21 cellular contexts compared by ENCODE assay signal in the genomic region with DNA sequence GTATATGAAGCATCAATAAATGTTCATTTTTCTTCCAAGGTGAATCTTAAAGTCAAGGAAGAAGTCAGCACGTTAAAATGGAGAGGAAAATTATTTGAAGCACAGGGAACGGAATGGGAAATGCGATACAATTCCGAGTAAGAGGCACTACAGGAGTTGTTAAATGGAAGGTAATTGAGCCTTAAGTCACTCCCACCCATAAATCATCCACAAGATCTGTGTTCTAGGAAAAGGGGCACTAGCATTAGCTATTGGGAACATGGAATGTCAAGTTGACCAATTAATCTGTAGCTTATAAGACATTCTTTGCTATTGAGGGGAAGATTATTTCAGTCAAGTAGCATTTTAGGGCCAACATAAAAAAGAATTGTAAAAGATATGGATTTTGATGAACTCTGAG.
"Had no signal": no experiment of that assay in that cellular context is flagged by ENCODE, and none has a peak within 500 bp of the region (broad histone marks: within the 10 kb centered on the region; RNA-seq: fewer than 3 reads in every experiment).

No MANE protein-coding gene starts in this region.

- H3K9me3 ChIP-seq: colonic mucosa, left lung, tibial artery had no signal

- H3K4me3 Mint-ChIP-seq: activated CD4-positive, alpha-beta memory T cell treated with anti-CD3 and anti-CD28 coated beads, Interleukin-2, amount 10 ng/mL, durations not matched to agents 7 days and 5 days; activated CD4-positive, alpha-beta T cell treated with anti-CD3 and anti-CD28 coated beads, Interleukin-2, amount 10 ng/mL, durations not matched to agents 24 days and 14 days; activated naive CD4-positive, alpha-beta T cell treated with anti-CD3 and anti-CD28 coated beads, Interleukin-2, amount 10 ng/mL, durations not matched to agents 7 days and 5 days; activated T-cell treated with anti-CD3 and anti-CD28 coated beads, Interleukin-2, amount 50 U/mL, for 72 hours; effector memory CD8-positive, alpha-beta T cell; naive thymus-derived CD4-positive, alpha-beta T cell; stimulated activated effector memory CD8-positive, alpha-beta T cell treated with anti-CD3 and anti-CD28 coated beads, Interleukin-12 subunit alpha, Interleukin-12 subunit beta, amount 100 ng/mL, for 72 hours; stimulated activated naive CD8-positive, alpha-beta T cell treated with anti-CD3 and anti-CD28 coated beads, Interleukin-15, amount 100 ng/mL, for 72 hours had no signal

- H3K4me1 ChIP-seq: colonic mucosa had no signal

- H3K36me3 ChIP-seq: colonic mucosa, left lung, tibial artery had no signal

- DNase-seq: activated CD4-positive, alpha-beta memory T cell treated with anti-CD3 and anti-CD28 coated beads, Interleukin-2, amount 10 ng/mL, durations not matched to agents 7 days and 5 days; activated CD4-positive, alpha-beta T cell treated with anti-CD3 and anti-CD28 coated beads, Interleukin-2, amount 10 ng/mL, durations not matched to agents 24 days and 14 days; activated effector memory CD4-positive, alpha-beta T cell treated with anti-CD3 and anti-CD28 coated beads, Interleukin-2, amount 50 U/mL, for 16 hours; activated naive CD4-positive, alpha-beta T cell treated with anti-CD3 and anti-CD28 coated beads, Interleukin-2, amount 10 ng/mL, durations not matched to agents 7 days and 5 days; activated T-cell treated with anti-CD3 and anti-CD28 coated beads, Interleukin-2, amount 50 U/mL, for 72 hours; amygdala; colonic mucosa; dorsolateral prefrontal cortex; effector memory CD8-positive, alpha-beta T cell; foreskin melanocyte; left lung; naive thymus-derived CD4-positive, alpha-beta T cell; small intestine; stimulated activated CD4-positive, alpha-beta T cell treated with anti-CD3 and anti-CD28 coated beads, Interleukin-2, amount 100 ng/mL, for 24 hours; stimulated activated naive CD8-positive, alpha-beta T cell treated with anti-CD3 and anti-CD28 coated beads, Interleukin-15, amount 100 ng/mL, for 72 hours; tibial artery had no signal

- H3K27ac Mint-ChIP-seq: activated CD4-positive, alpha-beta memory T cell treated with anti-CD3 and anti-CD28 coated beads, Interleukin-2, amount 10 ng/mL, durations not matched to agents 7 days and 5 days; activated CD4-positive, alpha-beta T cell treated with anti-CD3 and anti-CD28 coated beads, Interleukin-2, amount 10 ng/mL, durations not matched to agents 24 days and 14 days; activated naive CD4-positive, alpha-beta T cell treated with anti-CD3 and anti-CD28 coated beads, Interleukin-2, amount 10 ng/mL, durations not matched to agents 7 days and 5 days; activated T-cell treated with anti-CD3 and anti-CD28 coated beads, Interleukin-2, amount 50 U/mL, for 72 hours; effector memory CD8-positive, alpha-beta T cell; naive thymus-derived CD4-positive, alpha-beta T cell; stimulated activated effector memory CD8-positive, alpha-beta T cell treated with anti-CD3 and anti-CD28 coated beads, Interleukin-12 subunit alpha, Interleukin-12 subunit beta, amount 100 ng/mL, for 72 hours; stimulated activated naive CD8-positive, alpha-beta T cell treated with anti-CD3 and anti-CD28 coated beads, Interleukin-15, amount 100 ng/mL, for 72 hours had no signal

- H3K4me1 Mint-ChIP-seq: activated CD4-positive, alpha-beta memory T cell treated with anti-CD3 and anti-CD28 coated beads, Interleukin-2, amount 10 ng/mL, durations not matched to agents 7 days and 5 days; activated CD4-positive, alpha-beta T cell treated with anti-CD3 and anti-CD28 coated beads, Interleukin-2, amount 10 ng/mL, durations not matched to agents 24 days and 14 days; activated naive CD4-positive, alpha-beta T cell treated with anti-CD3 and anti-CD28 coated beads, Interleukin-2, amount 10 ng/mL, durations not matched to agents 7 days and 5 days; stimulated activated effector memory CD8-positive, alpha-beta T cell treated with anti-CD3 and anti-CD28 coated beads, Interleukin-12 subunit alpha, Interleukin-12 subunit beta, amount 100 ng/mL, for 72 hours; stimulated activated naive CD8-positive, alpha-beta T cell treated with anti-CD3 and anti-CD28 coated beads, Interleukin-15, amount 100 ng/mL, for 72 hours had no signal

- H3K27ac ChIP-seq: colonic mucosa, dorsolateral prefrontal cortex, left lung, tibial artery, VCaP had no signal

- H3K4me3 ChIP-seq: colonic mucosa, dorsolateral prefrontal cortex, left lung, lung, tibial artery had no signal

- H3K27me3 ChIP-seq: colonic mucosa, left lung, tibial artery had no signal

- H3K36me3 Mint-ChIP-seq: activated naive CD4-positive, alpha-beta T cell treated with anti-CD3 and anti-CD28 coated beads, Interleukin-2, amount 10 ng/mL, durations not matched to agents 7 days and 5 days; naive thymus-derived CD4-positive, alpha-beta T cell; stimulated activated effector memory CD8-positive, alpha-beta T cell treated with anti-CD3 and anti-CD28 coated beads, Interleukin-12 subunit alpha, Interleukin-12 subunit beta, amount 100 ng/mL, for 72 hours had no signal

- H3K9me3 Mint-ChIP-seq: activated CD4-positive, alpha-beta memory T cell treated with anti-CD3 and anti-CD28 coated beads, Interleukin-2, amount 10 ng/mL, durations not matched to agents 7 days and 5 days; activated CD4-positive, alpha-beta T cell treated with anti-CD3 and anti-CD28 coated beads, Interleukin-2, amount 10 ng/mL, durations not matched to agents 24 days and 14 days; activated naive CD4-positive, alpha-beta T cell treated with anti-CD3 and anti-CD28 coated beads, Interleukin-2, amount 10 ng/mL, durations not matched to agents 7 days and 5 days; activated T-cell treated with anti-CD3 and anti-CD28 coated beads, Interleukin-2, amount 50 U/mL, for 72 hours; effector memory CD8-positive, alpha-beta T cell; naive thymus-derived CD4-positive, alpha-beta T cell; stimulated activated effector memory CD8-positive, alpha-beta T cell treated with anti-CD3 and anti-CD28 coated beads, Interleukin-12 subunit alpha, Interleukin-12 subunit beta, amount 100 ng/mL, for 72 hours; stimulated activated naive CD8-positive, alpha-beta T cell treated with anti-CD3 and anti-CD28 coated beads, Interleukin-15, amount 100 ng/mL, for 72 hours had no signal

- FAIRE-seq: bronchial epithelial cell, endothelial cell of umbilical vein, small intestine had no signal
